ENCODE assay signal across 20 cellular contexts in genomic region chr14:22382395-22382794, GRCh38.
"Had no signal": no experiment of that assay in that cellular context is flagged by ENCODE, and none has a peak within 500 bp of the region (broad histone marks: within the 10 kb centered on the region; RNA-seq: fewer than 3 reads in every experiment).

No MANE protein-coding gene starts in this region.

- H3K36me3 ChIP-seq: brain microvascular endothelial cell, neural progenitor cell, thoracic aorta, upper lobe of left lung had no signal

- H3K4me2 ChIP-seq: neural progenitor cell had no signal

- H3K9ac ChIP-seq: neural progenitor cell had no signal

- H3K4me3 ChIP-seq: lung, neural progenitor cell, psoas muscle, skin epidermis, thoracic aorta, upper lobe of left lung had no signal

- H3K4me1 ChIP-seq: psoas muscle had no signal

- H3K27me3 ChIP-seq: brain microvascular endothelial cell, neural progenitor cell, upper lobe of left lung had no signal

- H3K27ac Mint-ChIP-seq: neural progenitor cell had no signal

- H3K27ac ChIP-seq: brain microvascular endothelial cell, neural progenitor cell, psoas muscle, skin epidermis, thoracic aorta, upper lobe of left lung had no signal

- H3K36me3 Mint-ChIP-seq: neural progenitor cell had no signal

- ATAC-seq: psoas muscle, right cardiac atrium, SK-N-SH treated with all-trans-retinoic acid at 6 μM for 48 hours had no signal

- H3K4me3 Mint-ChIP-seq: neural progenitor cell had no signal

- H2AFZ ChIP-seq: neural progenitor cell had no signal

- H3K9me3 ChIP-seq: psoas muscle, thoracic aorta, upper lobe of left lung had no signal

- DNase-seq: activated CD4-positive, alpha-beta T cell treated with anti-CD3 and anti-CD28 coated beads for 48 hours; activated CD4-positive, CD25-positive, alpha-beta regulatory T cell; activated naive CD4-positive, alpha-beta T cell; aorta; brain microvascular endothelial cell; central memory CD4-positive, alpha-beta T cell; erythroblast; foreskin melanocyte; glutamatergic neuron; hippocampal formation; psoas muscle; right cardiac atrium; T-helper 1 cell; T-helper 9 cell; upper lobe of left lung had no signal

- H3K9me3 Mint-ChIP-seq: neural progenitor cell had no signal
